Comparison of ENCODE assay signal across 8 cellular contexts in genomic region chr2:112646102-112646719, GRCh38. TPM values are rescaled to one million over a fixed set of nuclear protein-coding genes. Genes with fewer than 3 reads are reported as not detected.
A peak's percentile ranks its signal among the peaks of the same experiment; 100 is the strongest.
DNase-seq lines count a peak whose midpoint lies in the region; ATAC-seq and TF ChIP-seq lines count a peak whose summit lies in the region.

No MANE protein-coding gene starts in this region.

- H3K4me1 ChIP-seq in lung (ENCODE audit: control insufficient read depth in 2 of 2, insufficient read depth in 2 of 2, low read length in 2 of 2) (peaks cover 6 to 10% of the 10 kb centered on the region in 2 donors), stomach (peaks cover 33 to 63% (median 44%) of the 10 kb centered on the region in 4 donors)

- intact Hi-C loops in stomach (cut with DNase I; ENCODE audit: low total_unique reads), result no loop called here

- peak; percentile 28 for DNase-seq in AG08395 (ENCODE audit: low spot score)
- no peak for DNase-seq in SK-N-MC (ENCODE audit: low read depth, low spot score)
- DNase-seq in caudate nucleus (lab: John Stamatoyannopoulos, UW), result peak in 12 of 61 donors; percentile 21 to 89 (median 54)
- DNase-seq in lung (ENCODE audit: low spot score), result no peak
- DNase-seq in stomach, result no peak
- no peak for DNase-seq in NAMALWA (ENCODE audit: low spot score)

- peak overlapping the region; percentile 83 for H3K27ac ChIP-seq in SK-N-MC
- peak overlapping the region; percentile 91 for H3K27ac ChIP-seq in caudate nucleus (ENCODE audit: low read depth, low read length)
- peak overlapping the region; percentile 99 for H3K27ac ChIP-seq in lung (ENCODE audit: low read depth in 1 of 2, low read length in 1 of 2)
- peak overlapping the region; percentile 98 to 99 (median 99) for H3K27ac ChIP-seq in stomach

- WGBS in lung, 2 donors, result 0% methylated on average over 52 to 69 of the region's 69 CpGs
- WGBS in stomach, 5 donors, result 0 to 2% (median 1%) methylated on average over 20 to 69 of the region's 69 CpGs

- TF ChIP-seq EP300 in stomach (IDR thresholded peaks at IDR 0.05), result no peak

- no peaks in the 10 kb centered on the region for H3K9me3 ChIP-seq in SK-N-MC (ENCODE audit: low read depth, low read length)
- no peaks in the 10 kb centered on the region for H3K9me3 ChIP-seq in lung (ENCODE audit: control insufficient read depth in 2 of 2, insufficient read depth in 1 of 2, low read length in 1 of 2)
- no peaks in the 10 kb centered on the region for H3K9me3 ChIP-seq in stomach

- H3K9ac ChIP-seq in SK-N-MC (ENCODE audit: insufficient read length), result peak overlapping the region; percentile 96

- TF ChIP-seq CTCF in lung (IDR thresholded peaks at IDR 0.05; ENCODE audit: control extremely low read depth, extremely low read depth) (no peak), stomach (IDR thresholded peaks at IDR 0.05) (no peak)

- H3K27me3 ChIP-seq in lung (ENCODE audit: control insufficient read depth, insufficient read depth) (no peaks in the 10 kb centered on the region), stomach (no peaks in the 10 kb centered on the region)

- peak overlapping the region; percentile 95 for H3K4me3 ChIP-seq in SK-N-MC
- H3K4me3 ChIP-seq in lung, result peak overlapping the region; percentile 97
- H3K4me3 ChIP-seq in stomach, result peak overlapping the region; percentile 80 to 92 (median 86)

- ATAC-seq in GM18873 (IDR thresholded peaks at IDR 0.05; ENCODE audit: low FRiP score, unreplicated experiment), result peak; percentile 15
- ATAC-seq in HG03196 (IDR thresholded peaks at IDR 0.05; ENCODE audit: unreplicated experiment), result peak; percentile 17
- ATAC-seq in lung (ENCODE audit: insufficient read depth, low FRiP score), result peak; percentile 34

- no peak for TF ChIP-seq POLR2A in stomach (IDR thresholded peaks at IDR 0.05)

- peaks cover 45% of the 10 kb centered on the region for H3K36me3 ChIP-seq in SK-N-MC (ENCODE audit: insufficient read depth, low read length)
- H3K36me3 ChIP-seq in lung (ENCODE audit: control insufficient read depth in 2 of 2, insufficient read depth in 2 of 2, low read length in 2 of 2), result peaks cover 9 to 14% of the 10 kb centered on the region in 2 donors
- peaks cover 2 to 39% (median 33%) of the 10 kb centered on the region in 4 donors for H3K36me3 ChIP-seq in stomach

RNA-seq across cellular contexts. Expression of gene SLC20A1, which starts 0.5 kb away (rescaled TPM):
- total RNA-seq in lung (10 to 100 TPM; 34.8 to 51.4 TPM), stomach (10 to 100 TPM; 17.5 to 63.8 (median 49.0) TPM)
- polyA plus RNA-seq in lung (10 to 100 TPM; 26.2 to 42.3 TPM), stomach (10 to 100 TPM in 1 of 3 donors, 1 to 10 TPM in 2; 9.0 to 11.3 (median 9.6) TPM)
